In genomic region chr3:14319654-14320182, GRCh38 we compare ENCODE assay signal across 1 cellular context.
TF ChIP-seq lines count a peak whose summit lies in the region.

No MANE protein-coding gene starts in this region.

TF ChIP-seq in K562, 482 proteins besides CTCF, POLR2A, EP300 and RAD21 (continued from another document):
- TF ChIP-seq E2F1 (CRISPR knock-in tag; IDR thresholded peaks at IDR 0.05): peak; percentile 95
